Comparison of ENCODE assay signal across 8 cellular contexts in the genomic region with DNA sequence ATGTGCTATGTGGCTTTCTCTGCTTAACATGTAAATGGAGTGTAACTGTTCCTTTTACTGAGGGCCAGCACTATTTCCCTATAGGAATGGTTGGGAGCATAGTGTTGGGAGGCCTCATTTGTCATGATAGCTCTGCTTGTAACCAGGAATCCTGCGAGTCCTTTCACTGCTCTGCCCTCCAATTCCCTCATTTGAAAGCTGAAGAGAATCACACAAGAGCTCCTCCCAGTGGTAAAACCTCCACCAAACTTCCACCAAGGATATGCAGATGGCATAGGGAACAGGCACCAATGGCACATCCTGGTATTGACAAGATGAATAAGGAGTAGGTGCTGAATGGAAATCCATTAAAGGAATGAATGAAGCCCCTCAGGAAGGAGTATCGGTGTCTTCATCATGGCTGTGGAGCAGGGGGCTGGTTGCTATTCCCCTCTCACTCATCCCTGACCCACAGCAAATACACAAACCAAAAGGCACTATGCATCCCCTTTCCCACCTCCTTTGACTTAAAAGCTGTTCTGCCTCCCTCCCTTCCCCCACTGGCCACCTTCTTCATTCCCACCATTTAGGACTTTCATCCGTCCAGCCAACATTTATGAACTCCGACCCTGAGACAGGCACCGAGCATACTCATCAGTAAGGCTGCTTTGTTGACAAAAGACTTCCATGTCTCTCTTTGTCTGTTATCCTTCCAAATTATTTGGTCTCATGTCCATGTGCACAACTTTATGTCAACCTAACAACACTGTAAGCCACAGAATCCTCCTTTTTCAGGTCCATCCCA.
DNase-seq lines count a peak whose midpoint lies in the region; ATAC-seq and TF ChIP-seq lines count a peak whose summit lies in the region.

No MANE protein-coding gene starts in this region.

- H3K27me3 ChIP-seq in HCT116 (ENCODE audit: insufficient read depth, low read length): no peaks in the 10 kb centered on the region

- CTCF ChIA-PET in HCT116 (lab: Charles Lee): interaction anchor here (0.7 to 1.1 kb wide), 3 partner anchors 18 to 473 kb away, joined by 3 to 5 read pairs (median 3); no protein-coding TSS in a partner anchor

- no peaks in the 10 kb centered on the region for H3K4me1 ChIP-seq in HCT116 (ENCODE audit: control insufficient read depth in 1 of 2, insufficient read depth in 2 of 2, low read length in 2 of 2)

- H2AFZ ChIP-seq in HCT116 (ENCODE audit: low read depth, low read length, poor library complexity, severe bottlenecking): no peak overlapping the region

- no TSS peak for BruUV-seq in HCT116 (replicated peaks; lab: Mats Ljungman, UMichigan)

- peak; percentile 52; the same call in 1 of the 2 replicates for ATAC-seq in HCT116
- peak; percentile 58 for ATAC-seq in left colon

- H3K9me3 ChIP-seq in HCT116 (ENCODE audit: control insufficient read depth in 1 of 2, insufficient read depth in 1 of 2, low read depth in 1 of 2, low read length in 2 of 2): no peaks in the 10 kb centered on the region

- POLR2A ChIA-PET in HCT116 (lab: Charles Lee): no interaction called here

- TF ChIP-seq CTCF in AG10803 (conservative IDR thresholded peaks at IDR 0.05; ENCODE audit: low read length): peak; percentile 31
- peak; percentile 16 to 39 (median 20); a peak in 4 of 6 replicates for TF ChIP-seq CTCF in HCT116 (IDR thresholded peaks at IDR 0.05 in 2 of 3, conservative IDR thresholded peaks at IDR 0.05 in 1 of 3; ENCODE audit: borderline replicate concordance in 1 of 3, insufficient read depth in 1 of 3, low read depth in 2 of 3, low read length in 2 of 3)
- peak; percentile 35 for TF ChIP-seq CTCF in astrocyte of the spinal cord (IDR thresholded peaks at IDR 0.05; ENCODE audit: low read depth, low read length)

- H4K20me1 ChIP-seq in HCT116 (ENCODE audit: insufficient read depth): no peaks in the 10 kb centered on the region

- no peaks in the 10 kb centered on the region for H3K79me2 ChIP-seq in HCT116 (ENCODE audit: insufficient read depth, low read length)

- no peak overlapping the region for H3K9ac ChIP-seq in HCT116 (ENCODE audit: low read length)

- H3K27ac ChIP-seq in HCT116 (ENCODE audit: low read depth, low read length): no peak overlapping the region

- H3K36me3 ChIP-seq in HCT116 (ENCODE audit: control insufficient read depth in 1 of 2, insufficient read depth in 2 of 2, low read length in 2 of 2): no peaks in the 10 kb centered on the region

- intact Hi-C loops in HCT116 (cut with micrococcal nuclease): no loop called here
- intact Hi-C loops in left colon (cut with DNase I, micrococcal nuclease): no loop called here

- no peak for DNase-seq in AG10803 (ENCODE audit: low read depth)
- no peak for DNase-seq in HCT116 (ENCODE audit: low read depth, low spot score)
- peak; percentile 19 for DNase-seq in astrocyte of the spinal cord (ENCODE audit: low read depth, low spot score)
- no peak for DNase-seq in left colon
- no peak for DNase-seq in 8988T
- DNase-seq in activated CD8-positive, alpha-beta memory T cell treated with anti-CD3 and anti-CD28 coated beads, Interleukin-2, amount 50 U/mL, for 4 hours: no peak
- no peak for DNase-seq in stimulated activated naive CD4-positive, alpha-beta T cell treated with Interleukin-2 at 50 U/mL for 16 hours (lab: John Stamatoyannopoulos, UW)
- DNase-seq in NCI-H1694 treated with DMSO at 0.1 percent for 48 hours (lab: John Stamatoyannopoulos, UW): no peak

- in situ Hi-C loops in astrocyte of the spinal cord (cut with HindIII; ENCODE audit: low sequenced_read_pairs): no loop called here

- no peak overlapping the region for H3K4me2 ChIP-seq in HCT116 (ENCODE audit: low read length)

- H3K9me2 ChIP-seq in HCT116 (ENCODE audit: insufficient read depth): no peaks in the 10 kb centered on the region

- TF ChIP-seq RAD21 in HCT116 (IDR thresholded peaks at IDR 0.05; ENCODE audit: low read depth): peak; percentile 28; the same call in 1 of the 2 replicates

- no peak overlapping the region for H3K4me3 ChIP-seq in AG10803 (ENCODE audit: low read length)
- H3K4me3 ChIP-seq in HCT116 (replicated peaks in 1 of 2; ENCODE audit: low read depth in 1 of 2, low read length in 2 of 2): no peak overlapping the region
- no peak overlapping the region for H3K4me3 ChIP-seq in astrocyte of the spinal cord (ENCODE audit: low read depth, low read length)

- RAD21 ChIA-PET in HCT116 (lab: Charles Lee; ENCODE audit: low non-redundant PET in 1 of 2, low total read pairs in 2 of 2, uncharacterized antibody in 2 of 2, unreplicated experiment in 2 of 2): no interaction called here

- no peak for TF ChIP-seq POLR2A in HCT116 (IDR thresholded peaks at IDR 0.05; ENCODE audit: borderline replicate concordance, extremely low read depth, insufficient read depth, insufficient read length)

TF ChIP-seq in HCT116, 20 proteins besides CTCF, POLR2A, EP300 and RAD21:
- TF ChIP-seq EZH2phosphoT487 (IDR thresholded peaks at IDR 0.05; ENCODE audit: borderline replicate concordance): no peak
- no peak for TF ChIP-seq EZH2 (IDR thresholded peaks at IDR 0.05)
- no peak for TF ChIP-seq EGR1 (IDR thresholded peaks at IDR 0.05; ENCODE audit: low read depth)
- no peak for TF ChIP-seq TCF7L2 (IDR thresholded peaks at IDR 0.05; ENCODE audit: borderline replicate concordance, extremely low read depth, insufficient read depth, insufficient read length)
- TF ChIP-seq, protein P1, sequence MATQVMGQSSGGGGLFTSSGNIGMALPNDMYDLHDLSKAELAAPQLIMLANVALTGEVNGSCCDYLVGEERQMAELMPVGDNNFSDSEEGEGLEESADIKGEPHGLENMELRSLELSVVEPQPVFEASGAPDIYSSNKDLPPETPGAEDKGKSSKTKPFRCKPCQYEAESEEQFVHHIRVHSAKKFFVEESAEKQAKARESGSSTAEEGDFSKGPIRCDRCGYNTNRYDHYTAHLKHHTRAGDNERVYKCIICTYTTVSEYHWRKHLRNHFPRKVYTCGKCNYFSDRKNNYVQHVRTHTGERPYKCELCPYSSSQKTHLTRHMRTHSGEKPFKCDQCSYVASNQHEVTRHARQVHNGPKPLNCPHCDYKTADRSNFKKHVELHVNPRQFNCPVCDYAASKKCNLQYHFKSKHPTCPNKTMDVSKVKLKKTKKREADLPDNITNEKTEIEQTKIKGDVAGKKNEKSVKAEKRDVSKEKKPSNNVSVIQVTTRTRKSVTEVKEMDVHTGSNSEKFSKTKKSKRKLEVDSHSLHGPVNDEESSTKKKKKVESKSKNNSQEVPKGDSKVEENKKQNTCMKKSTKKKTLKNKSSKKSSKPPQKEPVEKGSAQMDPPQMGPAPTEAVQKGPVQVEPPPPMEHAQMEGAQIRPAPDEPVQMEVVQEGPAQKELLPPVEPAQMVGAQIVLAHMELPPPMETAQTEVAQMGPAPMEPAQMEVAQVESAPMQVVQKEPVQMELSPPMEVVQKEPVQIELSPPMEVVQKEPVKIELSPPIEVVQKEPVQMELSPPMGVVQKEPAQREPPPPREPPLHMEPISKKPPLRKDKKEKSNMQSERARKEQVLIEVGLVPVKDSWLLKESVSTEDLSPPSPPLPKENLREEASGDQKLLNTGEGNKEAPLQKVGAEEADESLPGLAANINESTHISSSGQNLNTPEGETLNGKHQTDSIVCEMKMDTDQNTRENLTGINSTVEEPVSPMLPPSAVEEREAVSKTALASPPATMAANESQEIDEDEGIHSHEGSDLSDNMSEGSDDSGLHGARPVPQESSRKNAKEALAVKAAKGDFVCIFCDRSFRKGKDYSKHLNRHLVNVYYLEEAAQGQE (IDR thresholded peaks at IDR 0.05; ENCODE audit: low read depth): no peak
- TF ChIP-seq JUND (IDR thresholded peaks at IDR 0.05): no peak
- TF ChIP-seq POLR2AphosphoS5 (IDR thresholded peaks at IDR 0.05; ENCODE audit: low read depth, low read length): no peak
- TF ChIP-seq, protein P2, sequence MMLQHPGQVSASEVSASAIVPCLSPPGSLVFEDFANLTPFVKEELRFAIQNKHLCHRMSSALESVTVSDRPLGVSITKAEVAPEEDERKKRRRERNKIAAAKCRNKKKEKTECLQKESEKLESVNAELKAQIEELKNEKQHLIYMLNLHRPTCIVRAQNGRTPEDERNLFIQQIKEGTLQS (IDR thresholded peaks at IDR 0.05): no peak
- TF ChIP-seq ELF1 (IDR thresholded peaks at IDR 0.05; ENCODE audit: borderline replicate concordance, low read depth): no peak
- no peak for TF ChIP-seq SP1 (IDR thresholded peaks at IDR 0.05; ENCODE audit: low read depth)
- no peak for TF ChIP-seq SIN3A (IDR thresholded peaks at IDR 0.05; ENCODE audit: low read depth)
